10 cellular contexts compared by ENCODE assay signal in genomic region chr5:144549580-144549979, GRCh38.
A peak's percentile ranks its signal among the peaks of the same experiment; 100 is the strongest.
DNase-seq lines count a peak whose midpoint lies in the region; ATAC-seq and TF ChIP-seq lines count a peak whose summit lies in the region.
"Had no signal": no experiment of that assay in that cellular context is flagged by ENCODE, and none has a peak within 500 bp of the region (broad histone marks: within the 10 kb centered on the region; RNA-seq: fewer than 3 reads in every experiment).

No MANE protein-coding gene starts in this region.

- in situ Hi-C loops in astrocyte of the spinal cord (cut with HindIII; ENCODE audit: low sequenced_read_pairs), result no loop called here

- peak; percentile 75 for DNase-seq in Ammon's horn (ENCODE audit: low spot score)
- DNase-seq in NCI-H1092 treated with DMSO at 0.1 percent for 48 hours (lab: John Stamatoyannopoulos, UW), result peak; percentile 77
- peak; percentile 73 for DNase-seq in astrocyte of the spinal cord (ENCODE audit: low read depth, low spot score)
- peak; percentile 2 to 3 for DNase-seq in lung microvascular endothelial cell (ENCODE audit: low read depth in 2 of 2)
- DNase-seq in GDM1 (lab: John Stamatoyannopoulos, UW), result no peak
- no peak for DNase-seq in DMS 273 treated with DMSO at 0.1 percent for 48 hours (lab: John Stamatoyannopoulos, UW)
- no peak for DNase-seq in SW480 (ENCODE audit: low spot score)
- DNase-seq: nephron progenitor cell had no signal

- no peak overlapping the region for H3K4me3 ChIP-seq in astrocyte of the spinal cord (ENCODE audit: low read depth, low read length)
- H3K4me3 ChIP-seq: dorsolateral prefrontal cortex had no signal

- ATAC-seq in GM19324 (IDR thresholded peaks at IDR 0.05; ENCODE audit: low FRiP score, unreplicated experiment), result no peak

- TF ChIP-seq CTCF in astrocyte of the spinal cord (IDR thresholded peaks at IDR 0.05; ENCODE audit: low read depth, low read length), result no peak

Comparison
In these comparisons a context has a peak if more than half of its experiments do, and no peak if none do; other contexts are left out.
1. DNase-seq: peak in Ammon's horn (single experiment), NCI-H1092 treated with DMSO at 0.1 percent for 48 hours (single experiment), astrocyte of the spinal cord (single experiment) and lung microvascular endothelial cell (2 of 2); none in GDM1 (single experiment), DMS 273 treated with DMSO at 0.1 percent for 48 hours (single experiment) and SW480 (single experiment).